7 cellular contexts compared by ENCODE assay signal in genomic region chr1:32180186-32181060, GRCh38. TPM values are rescaled to one million over a fixed set of nuclear protein-coding genes. Genes with fewer than 3 reads are reported as not detected.
DNase-seq lines count a peak whose midpoint lies in the region; ATAC-seq and TF ChIP-seq lines count a peak whose summit lies in the region.

No MANE protein-coding gene starts in this region.

- no peaks in the 10 kb centered on the region for H3K9me3 ChIP-seq in mucosa of rectum (ENCODE audit: control insufficient read depth in 2 of 2, low read length in 2 of 2)
- no peaks in the 10 kb centered on the region for H3K9me3 ChIP-seq in tibial artery

- CTCF ChIA-PET in activated CD8-positive, alpha-beta T cell treated with anti-CD3 and anti-CD28 coated beads, Interleukin-2, amount 10 ng/mL, durations not matched to agents 7 days and 5 days (lab: Charles Lee) = interaction anchor here (0.9 to 2.4 kb wide), 5 partner anchors 20 to 111 kb away, joined by 4 to 11 read pairs (median 6); partner anchors contain the start of genes CCDC28B, HDAC1 and TMEM39B

- H3K36me3 ChIP-seq in mucosa of rectum (ENCODE audit: control insufficient read depth in 2 of 2, insufficient read depth in 2 of 2, low read length in 2 of 2) (peaks cover 20 to 22% of the 10 kb centered on the region in 2 donors), tibial artery (peaks cover 13 to 40% (median 14%) of the 10 kb centered on the region in 3 donors)

- peak; percentile 32 for ATAC-seq in activated CD8-positive, alpha-beta T cell treated with anti-CD3 and anti-CD28 coated beads, Interleukin-2, amount 10 ng/mL, durations not matched to agents 7 days and 5 days

- POLR2A ChIA-PET in activated CD8-positive, alpha-beta T cell treated with anti-CD3 and anti-CD28 coated beads, Interleukin-2, amount 10 ng/mL, durations not matched to agents 7 days and 5 days (lab: Charles Lee) = interaction anchor here (0.6 to 2.5 kb wide), 13 partner anchors 12 to 165 kb away, joined by 3 to 20 read pairs (median 6); partner anchors contain the start of genes CCDC28B, FAM167B, IQCC and KPNA6

- no peaks in the 10 kb centered on the region for H3K27me3 ChIP-seq in mucosa of rectum (ENCODE audit: control insufficient read depth in 2 of 2, insufficient read depth in 2 of 2, low read length in 2 of 2)
- no peaks in the 10 kb centered on the region for H3K27me3 ChIP-seq in tibial artery

- DNase-seq in GM13977 (ENCODE audit: low spot score) (peak; percentile 46), LHCN-M2 (ENCODE audit: low read depth) (peak; percentile 51), epithelial cell of proximal tubule (ENCODE audit: low read depth) (no peak), tibial artery (peak; percentile 49 to 79), foreskin melanocyte (no peak)
- DNase-seq in activated CD8-positive, alpha-beta T cell treated with anti-CD3 and anti-CD28 coated beads, Interleukin-2, amount 10 ng/mL, durations not matched to agents 7 days and 5 days = peak; percentile 50

- in situ Hi-C loops in GM13977 (cut with MboI; ENCODE audit: low pct_unique_long_range_greater_than_20kb, low sequenced_read_pairs, unreplicated experiment) = no loop called here

- intact Hi-C loops in tibial artery (cut with DNase I; ENCODE audit: low total_unique reads) = loop anchor here (10.0 kb wide), 1 partner anchor 54 kb away; no protein-coding TSS in a partner anchor

- H3K4me3 ChIP-seq in epithelial cell of proximal tubule (ENCODE audit: low read depth, low read length) (peak overlapping the region; percentile 69), mucosa of rectum (ENCODE audit: low read length in 2 of 2) (peak overlapping the region; percentile 84 to 86), tibial artery (peak overlapping the region; percentile 64 to 81)

- peaks cover 50% of the 10 kb centered on the region for H3K4me1 Mint-ChIP-seq in activated CD8-positive, alpha-beta T cell treated with anti-CD3 and anti-CD28 coated beads, Interleukin-2, amount 10 ng/mL, durations not matched to agents 7 days and 5 days (ENCODE audit: low read depth)

- no peaks in the 10 kb centered on the region for H3K27me3 Mint-ChIP-seq in activated CD8-positive, alpha-beta T cell treated with anti-CD3 and anti-CD28 coated beads, Interleukin-2, amount 10 ng/mL, durations not matched to agents 7 days and 5 days (ENCODE audit: low read depth)

- peak overlapping the region; percentile 86 to 91 for H3K9ac ChIP-seq in mucosa of rectum (ENCODE audit: low read depth in 1 of 2, low read length in 2 of 2)

- H3K9me3 Mint-ChIP-seq in activated CD8-positive, alpha-beta T cell treated with anti-CD3 and anti-CD28 coated beads, Interleukin-2, amount 10 ng/mL, durations not matched to agents 7 days and 5 days (ENCODE audit: insufficient read depth) = no peaks in the 10 kb centered on the region

- TF ChIP-seq CTCF in GM13977 (IDR thresholded peaks at IDR 0.05; ENCODE audit: extremely low read depth, insufficient read depth, missing control alignments) (no peak), epithelial cell of proximal tubule (conservative IDR thresholded peaks at IDR 0.05; ENCODE audit: low read depth, low read length) (no peak), tibial artery (IDR thresholded peaks at IDR 0.05) (no peak)

- H3K4me3 Mint-ChIP-seq in activated CD8-positive, alpha-beta T cell treated with anti-CD3 and anti-CD28 coated beads, Interleukin-2, amount 10 ng/mL, durations not matched to agents 7 days and 5 days = peak overlapping the region; percentile 95

- H3K27ac Mint-ChIP-seq in activated CD8-positive, alpha-beta T cell treated with anti-CD3 and anti-CD28 coated beads, Interleukin-2, amount 10 ng/mL, durations not matched to agents 7 days and 5 days = peak overlapping the region; percentile 99

- peak overlapping the region; percentile 92 to 97 for H3K27ac ChIP-seq in mucosa of rectum (ENCODE audit: low read depth in 2 of 2, low read length in 2 of 2)
- H3K27ac ChIP-seq in tibial artery = peak overlapping the region; percentile 90 to 93

- peaks cover 53% of the 10 kb centered on the region for H3K36me3 Mint-ChIP-seq in activated CD8-positive, alpha-beta T cell treated with anti-CD3 and anti-CD28 coated beads, Interleukin-2, amount 10 ng/mL, durations not matched to agents 7 days and 5 days (ENCODE audit: low read depth)

- H3K4me1 ChIP-seq in mucosa of rectum (ENCODE audit: control insufficient read depth in 2 of 2, insufficient read depth in 2 of 2, low read length in 2 of 2) (peaks cover 22 to 28% of the 10 kb centered on the region in 2 donors), tibial artery (peaks cover 0 to 53% (median 42%) of the 10 kb centered on the region in 4 donors)

RNA-seq across cellular contexts. Expression of gene TXLNA, which starts 0.9 kb away (rescaled TPM):
- total RNA-seq in LHCN-M2 (2014; rRNA removed) (79.6 and 81.6 TPM in 2 replicates), epithelial cell of proximal tubule (32.9 and 62.7 TPM in 2 replicates)
- polyA plus RNA-seq in LHCN-M2 (2012) = 37.4 TPM
- total RNA-seq in activated CD8-positive, alpha-beta T cell treated with anti-CD3 and anti-CD28 coated beads, Interleukin-2, amount 10 ng/mL, durations not matched to agents 7 days and 5 days = 10 to 100 TPM; 79.7 to 79.8 TPM

RNA-seq across cellular contexts. Expression of gene CCDC28B, which starts 20.0 kb away (rescaled TPM):
- 9.1 and 10.8 TPM in 2 replicates for total RNA-seq in LHCN-M2 (2014; rRNA removed)
- polyA plus RNA-seq in LHCN-M2 (2012) = 21.6 TPM
- total RNA-seq in activated CD8-positive, alpha-beta T cell treated with anti-CD3 and anti-CD28 coated beads, Interleukin-2, amount 10 ng/mL, durations not matched to agents 7 days and 5 days = 10 to 100 TPM; 71.4 to 72.8 TPM
- total RNA-seq in epithelial cell of proximal tubule = 11.9 and 14.1 TPM in 2 replicates

RNA-seq across cellular contexts. Expression of gene IQCC, which starts 25.0 kb away (rescaled TPM):
- 2.3 and 4.0 TPM in 2 replicates for total RNA-seq in LHCN-M2 (2014; rRNA removed)
- 2.1 TPM for polyA plus RNA-seq in LHCN-M2 (2012)
- 1 to 10 TPM; 6.1 to 6.3 TPM for total RNA-seq in activated CD8-positive, alpha-beta T cell treated with anti-CD3 and anti-CD28 coated beads, Interleukin-2, amount 10 ng/mL, durations not matched to agents 7 days and 5 days
- 3.5 and 4.6 TPM in 2 replicates for total RNA-seq in epithelial cell of proximal tubule

RNA-seq across cellular contexts. Expression of gene DCDC2B, which starts 28.5 kb away (rescaled TPM):
- total RNA-seq in LHCN-M2 (2014; rRNA removed) (not detected in 2 replicates), epithelial cell of proximal tubule (not detected in 2 replicates)
- 0.05 TPM for polyA plus RNA-seq in LHCN-M2 (2012)
- not detected for total RNA-seq in activated CD8-positive, alpha-beta T cell treated with anti-CD3 and anti-CD28 coated beads, Interleukin-2, amount 10 ng/mL, durations not matched to agents 7 days and 5 days

RNA-seq across cellular contexts. Expression of gene TMEM234, which starts 41.7 kb away (rescaled TPM):
- 14.4 and 16.6 TPM in 2 replicates for total RNA-seq in LHCN-M2 (2014; rRNA removed)
- polyA plus RNA-seq in LHCN-M2 (2012) = 23.8 TPM
- 10 to 100 TPM; 10.6 TPM for total RNA-seq in activated CD8-positive, alpha-beta T cell treated with anti-CD3 and anti-CD28 coated beads, Interleukin-2, amount 10 ng/mL, durations not matched to agents 7 days and 5 days
- 12.2 and 14.4 TPM in 2 replicates for total RNA-seq in epithelial cell of proximal tubule

Comparison
In these comparisons a context has a peak if more than half of its experiments do, and no peak if none do; other contexts are left out.
1. DNase-seq: peak in GM13977 (single experiment), LHCN-M2 (single experiment), activated CD8-positive, alpha-beta T cell treated with anti-CD3 and anti-CD28 coated beads, Interleukin-2, amount 10 ng/mL, durations not matched to agents 7 days and 5 days (single experiment) and tibial artery (2 of 2); none in epithelial cell of proximal tubule (single experiment) and foreskin melanocyte (single experiment).
2. Peak in every context shown above with its lines, with median percentiles within 50 percentile points of each other: H3K4me3 ChIP-seq.